ENCODE assay signal across 8 cellular contexts in genomic region chr13:114313061-114313860, GRCh38. TPM values are rescaled to one million over a fixed set of nuclear protein-coding genes. Genes with fewer than 3 reads are reported as not detected.
DNase-seq lines count a peak whose midpoint lies in the region; ATAC-seq and TF ChIP-seq lines count a peak whose summit lies in the region.

No MANE protein-coding gene starts in this region.

- H3K27ac Mint-ChIP-seq in HFFc6 = peak overlapping the region; percentile 96

- H3K27me3 ChIP-seq in DND-41 (ENCODE audit: insufficient read depth, low read length, poor library complexity) (no peaks in the 10 kb centered on the region), esophagus squamous epithelium (no peaks in the 10 kb centered on the region), sigmoid colon (no peaks in the 10 kb centered on the region)

- peak overlapping the region; percentile 87 for H3K4me3 Mint-ChIP-seq in HFFc6

- peaks cover 49% of the 10 kb centered on the region for H3K79me2 ChIP-seq in DND-41 (ENCODE audit: insufficient read depth, low read length)

- peaks cover 40% of the 10 kb centered on the region for H3K4me1 Mint-ChIP-seq in HFFc6 (ENCODE audit: low read depth)

- peaks cover 3% of the 10 kb centered on the region; the same call in 1 of the 2 replicates for H3K27me3 Mint-ChIP-seq in HFFc6 (ENCODE audit: insufficient read depth)

- no peaks in the 10 kb centered on the region for H3K9me3 Mint-ChIP-seq in HFFc6

- peak overlapping the region; percentile 92 for H3K27ac ChIP-seq in DND-41 (ENCODE audit: low read length)
- H3K27ac ChIP-seq in esophagus squamous epithelium = peak overlapping the region; percentile 87 to 97 (median 94)
- H3K27ac ChIP-seq in sigmoid colon = peak overlapping the region; percentile 94 to 97 (median 96)

- no peak for TF ChIP-seq POLR2A in esophagus squamous epithelium (IDR thresholded peaks at IDR 0.05)
- no peak for TF ChIP-seq POLR2A in sigmoid colon (IDR thresholded peaks at IDR 0.05)

- ATAC-seq in DND-41 (ENCODE audit: insufficient read depth, low read depth) = no peak
- ATAC-seq in esophagus mucosa = no peak

- H3K36me3 ChIP-seq in DND-41 (ENCODE audit: insufficient read depth, low read length) (peaks cover 13% of the 10 kb centered on the region), esophagus squamous epithelium (no peaks in the 10 kb centered on the region), sigmoid colon (no peaks in the 10 kb centered on the region)

- no peak for TF ChIP-seq EP300 in sigmoid colon (IDR thresholded peaks at IDR 0.05)

- H2AFZ ChIP-seq in DND-41 (ENCODE audit: low read depth, low read length) = peak overlapping the region; percentile 74

- TF ChIP-seq CTCF in DND-41 (IDR thresholded peaks at IDR 0.05; ENCODE audit: borderline replicate concordance, extremely low read depth, low read length, poor library complexity, severe bottlenecking) = no peak
- TF ChIP-seq CTCF in HFFc6 (IDR thresholded peaks at IDR 0.05) = no peak
- no peak for TF ChIP-seq CTCF in esophagus squamous epithelium (IDR thresholded peaks at IDR 0.05)
- no peak for TF ChIP-seq CTCF in sigmoid colon (IDR thresholded peaks at IDR 0.05)

- 68 to 72% methylated on average over 13 to 17 of the region's 17 CpGs for WGBS in esophagus squamous epithelium, 2 donors
- WGBS in sigmoid colon, 2 donors = 74 to 82% methylated on average over 17 of the region's 17 CpGs

- H3K9me3 ChIP-seq in DND-41 (ENCODE audit: insufficient read depth, low read length, severe bottlenecking) = no peaks in the 10 kb centered on the region
- no peaks in the 10 kb centered on the region for H3K9me3 ChIP-seq in esophagus squamous epithelium
- H3K9me3 ChIP-seq in sigmoid colon = no peaks in the 10 kb centered on the region

- peak overlapping the region; percentile 97 for H3K9ac ChIP-seq in DND-41 (ENCODE audit: low read depth, low read length)

- intact Hi-C loops in esophagus squamous epithelium (cut with DNase I) (no loop called here), sigmoid colon (cut with DNase I) (no loop called here)

- H3K4me3 ChIP-seq in DND-41 (ENCODE audit: low read depth in 1 of 2, low read length in 2 of 2) = peak overlapping the region; percentile 74 to 87; a peak in 3 of 4 replicates
- peak overlapping the region; percentile 62 to 94 (median 86) for H3K4me3 ChIP-seq in esophagus squamous epithelium
- H3K4me3 ChIP-seq in sigmoid colon = peak overlapping the region; percentile 72 to 89 (median 82)

- H3K36me3 Mint-ChIP-seq in HFFc6 (ENCODE audit: low read depth) = peaks cover 10% of the 10 kb centered on the region; the same call in 1 of the 2 replicates

- peaks cover 32% of the 10 kb centered on the region; the same call in 1 of the 2 replicates for H4K20me1 ChIP-seq in DND-41 (ENCODE audit: insufficient read depth, low read length)

- H3K4me2 ChIP-seq in DND-41 (ENCODE audit: insufficient read depth, low read length) = peak overlapping the region; percentile 85

- H3K4me1 ChIP-seq in DND-41 (ENCODE audit: insufficient read depth, low read length) = peaks cover 49% of the 10 kb centered on the region
- peaks cover 0 to 47% (median 32%) of the 10 kb centered on the region in 3 donors for H3K4me1 ChIP-seq in esophagus squamous epithelium
- H3K4me1 ChIP-seq in sigmoid colon = peaks cover 0 to 57% (median 45%) of the 10 kb centered on the region in 4 donors

- no peak for DNase-seq in DND-41
- DNase-seq in HFFc6 = no peak
- peak; percentile 51 for DNase-seq in activated CD4-positive, CD25-positive, alpha-beta regulatory T cell treated with anti-CD3 and anti-CD28 coated beads, Interleukin-2, amount 50 U/mL, for 72 hours
- no peak for DNase-seq in esophagus squamous epithelium (lab: John Stamatoyannopoulos, UW)
- DNase-seq in sigmoid colon = no peak
- DNase-seq in AG08396 (ENCODE audit: low spot score) = no peak
- DNase-seq in KG1 (lab: John Stamatoyannopoulos, UW) = no peak

RNA-seq across cellular contexts. Expression of gene CHAMP1, which starts 1.0 kb away (rescaled TPM):
- total RNA-seq in HFFc6 (2021; fragmentation: NEBNext Ultra II Directional; extraction: Animal tissue kit (Norgen Biotek cat#: 25700)) = 10 to 100 TPM; 27.7 to 34.2 (median 28.6) TPM
- total RNA-seq in esophagus squamous epithelium (10 to 100 TPM in 1 of 4 donors, 1 to 10 TPM in 3; 7.8 to 16.8 (median 9.8) TPM), sigmoid colon (10 to 100 TPM in 3 of 4 donors, 1 to 10 TPM in 1; 9.4 to 15.9 (median 13.1) TPM), esophagus mucosa (8.9 TPM)
- polyA plus RNA-seq in sigmoid colon = 1 to 10 TPM; 6.5 to 9.6 (median 7.3) TPM

RNA-seq across cellular contexts. Expression of gene UPF3A, which starts 31.9 kb away (rescaled TPM):
- total RNA-seq in HFFc6 (2021; fragmentation: NEBNext Ultra II Directional; extraction: Animal tissue kit (Norgen Biotek cat#: 25700)) = 10 to 100 TPM; 32.4 to 42.9 (median 39.8) TPM
- 10 to 100 TPM; 19.1 to 42.5 (median 25.6) TPM for total RNA-seq in esophagus squamous epithelium
- 10 to 100 TPM; 32.4 to 65.9 (median 43.2) TPM for total RNA-seq in sigmoid colon
- polyA plus RNA-seq in sigmoid colon = 10 to 100 TPM; 25.7 to 44.4 (median 41.0) TPM
- 26.2 TPM for total RNA-seq in esophagus mucosa
